In genomic region chr6:112735129-112735528, GRCh38 we compare ENCODE assay signal across 24 cellular contexts.
"Had no signal": no experiment of that assay in that cellular context is flagged by ENCODE, and none has a peak within 500 bp of the region (broad histone marks: within the 10 kb centered on the region; RNA-seq: fewer than 3 reads in every experiment).

No MANE protein-coding gene starts in this region.

- ATAC-seq: esophagus mucosa, gastrocnemius medialis, heart right ventricle, left cardiac atrium, left lung, left ventricle myocardium superior, lower lobe of right lung, mucosa of descending colon had no signal

- H3K27ac ChIP-seq: coronary artery, dorsolateral prefrontal cortex, esophagus squamous epithelium, gastrocnemius medialis, heart right ventricle, left lung, lower lobe of right lung had no signal

- H3K27me3 ChIP-seq: dorsolateral prefrontal cortex, esophagus squamous epithelium, gastrocnemius medialis, heart right ventricle, left lung had no signal

- H3K4me1 ChIP-seq: esophagus squamous epithelium, gastrocnemius medialis, heart right ventricle, left lung, lower lobe of right lung had no signal

- DNase-seq: dermis blood vessel endothelial cell; dorsolateral prefrontal cortex; effector CD4-positive, alpha-beta T cell; effector memory CD4-positive, alpha-beta T cell; esophagus squamous epithelium; foreskin fibroblast; foreskin melanocyte; gastrocnemius medialis; glutamatergic neuron; head of caudate nucleus; heart right ventricle; hippocampal formation; left cardiac atrium; left lung; left ventricle myocardium superior; lower lobe of right lung; mesenchymal stem cell; mucosa of descending colon; naive B cell had no signal

- H3K4me3 ChIP-seq: coronary artery, dorsolateral prefrontal cortex, esophagus squamous epithelium, gastrocnemius medialis, heart right ventricle, left lung, lower lobe of right lung, mucosa of descending colon had no signal

- H3K9me3 ChIP-seq: esophagus squamous epithelium, gastrocnemius medialis, heart right ventricle, left lung, lower lobe of right lung, mucosa of descending colon had no signal

- FAIRE-seq: endothelial cell of umbilical vein, islet of Langerhans, keratinocyte had no signal

- H3K36me3 ChIP-seq: esophagus squamous epithelium, gastrocnemius medialis, heart right ventricle, left lung, lower lobe of right lung had no signal
